In genomic region chr10:100000109-100000502, GRCh38 we compare ENCODE assay signal across 12 cellular contexts.
"Had no signal": no experiment of that assay in that cellular context is flagged by ENCODE, and none has a peak within 500 bp of the region (broad histone marks: within the 10 kb centered on the region; RNA-seq: fewer than 3 reads in every experiment).

No MANE protein-coding gene starts in this region.

- H3K27ac Mint-ChIP-seq: activated naive CD4-positive, alpha-beta T cell treated with anti-CD3 and anti-CD28 coated beads for 36 hours; naive thymus-derived CD8-positive, alpha-beta T cell; stimulated activated naive CD8-positive, alpha-beta T cell treated with anti-CD3 and anti-CD28 coated beads, Interleukin-15, Interleukin-2, amounts not matched to agents 100 ng/mL and 50 ng/mL, for 24 hours had no signal

- DNase-seq: activated CD4-positive, alpha-beta T cell treated with anti-CD3 and anti-CD28 coated beads for 4 hours; activated naive CD4-positive, alpha-beta T cell treated with anti-CD3 and anti-CD28 coated beads for 36 hours; effector memory CD4-positive, alpha-beta T cell; kidney; naive thymus-derived CD8-positive, alpha-beta T cell; occipital lobe; stimulated activated CD4-positive, alpha-beta T cell treated with anti-CD3 and anti-CD28 coated beads, Interleukin-15, amount 100 ng/mL, for 24 hours; stimulated activated CD4-positive, alpha-beta T cell treated with anti-CD3 and anti-CD28 coated beads, Interleukin-4, amount 100 ng/mL, for 24 hours; T-helper 9 cell had no signal

- H3K4me3 ChIP-seq: thoracic aorta had no signal

- H3K9me3 Mint-ChIP-seq: activated naive CD4-positive, alpha-beta T cell treated with anti-CD3 and anti-CD28 coated beads for 36 hours; central memory CD8-positive, alpha-beta T cell; naive thymus-derived CD8-positive, alpha-beta T cell; stimulated activated naive CD8-positive, alpha-beta T cell treated with anti-CD3 and anti-CD28 coated beads, Interleukin-15, Interleukin-2, amounts not matched to agents 100 ng/mL and 50 ng/mL, for 24 hours had no signal

- H3K4me3 Mint-ChIP-seq: activated naive CD4-positive, alpha-beta T cell treated with anti-CD3 and anti-CD28 coated beads for 36 hours; central memory CD8-positive, alpha-beta T cell; naive thymus-derived CD8-positive, alpha-beta T cell; stimulated activated naive CD8-positive, alpha-beta T cell treated with anti-CD3 and anti-CD28 coated beads, Interleukin-15, Interleukin-2, amounts not matched to agents 100 ng/mL and 50 ng/mL, for 24 hours had no signal

- H3K27me3 Mint-ChIP-seq: central memory CD8-positive, alpha-beta T cell; naive thymus-derived CD8-positive, alpha-beta T cell; stimulated activated naive CD8-positive, alpha-beta T cell treated with anti-CD3 and anti-CD28 coated beads, Interleukin-15, Interleukin-2, amounts not matched to agents 100 ng/mL and 50 ng/mL, for 24 hours had no signal

- ATAC-seq: naive thymus-derived CD8-positive, alpha-beta T cell had no signal

- H3K9me3 ChIP-seq: thoracic aorta had no signal

- H3K27ac ChIP-seq: thoracic aorta had no signal
